Comparison of ENCODE assay signal across 19 cellular contexts in genomic region chr6:121480099-121480713, GRCh38. TPM values are rescaled to one million over a fixed set of nuclear protein-coding genes. Genes with fewer than 3 reads are reported as not detected.
DNase-seq lines count a peak whose midpoint lies in the region; ATAC-seq, FAIRE-seq and TF ChIP-seq lines count a peak whose summit lies in the region.
"Had no signal": no experiment of that assay in that cellular context is flagged by ENCODE, and none has a peak within 500 bp of the region (broad histone marks: within the 10 kb centered on the region; RNA-seq: fewer than 3 reads in every experiment).

No MANE protein-coding gene starts in this region.

- no peak overlapping the region for H3K4me3 Mint-ChIP-seq in natural killer cell treated with Interleukin-12 subunit alpha and Interleukin-12 subunit beta and Interleukin-15 and Interleukin-18, amount 100 ng/mL, for 72 hours
- H3K4me3 Mint-ChIP-seq: CD14-positive monocyte; CD4-positive, alpha-beta memory T cell; H9; IgD-negative memory B cell had no signal

- H3K79me2 ChIP-seq in HCT116 (ENCODE audit: insufficient read depth, low read length): no peaks in the 10 kb centered on the region
- no peaks in the 10 kb centered on the region for H3K79me2 ChIP-seq in trophoblast cell (ENCODE audit: control insufficient read depth, insufficient read depth, low read length, poor library complexity)

- H3K9me3 Mint-ChIP-seq in natural killer cell treated with Interleukin-12 subunit alpha and Interleukin-12 subunit beta and Interleukin-15 and Interleukin-18, amount 100 ng/mL, for 72 hours: no peaks in the 10 kb centered on the region
- H3K9me3 Mint-ChIP-seq: H9 had no signal

- no peak overlapping the region for H3K4ac ChIP-seq in trophoblast cell (ENCODE audit: low read depth, low read length)

- H3K9ac ChIP-seq in HCT116 (ENCODE audit: low read length) (peak overlapping the region; percentile 44), trophoblast cell (ENCODE audit: low read length) (no peak overlapping the region)
- H3K9ac ChIP-seq: BLaER1 had no signal

- no peak overlapping the region for H3K27ac Mint-ChIP-seq in natural killer cell treated with Interleukin-12 subunit alpha and Interleukin-12 subunit beta and Interleukin-15 and Interleukin-18, amount 100 ng/mL, for 72 hours
- H3K27ac Mint-ChIP-seq: CD14-positive monocyte; CD4-positive, alpha-beta memory T cell; IgD-negative memory B cell had no signal

- H3K4me2 ChIP-seq in A549: peak overlapping the region; percentile 72
- peak overlapping the region; percentile 85 for H3K4me2 ChIP-seq in HCT116 (ENCODE audit: low read length)
- no peak overlapping the region for H3K4me2 ChIP-seq in trophoblast cell (ENCODE audit: low read length)
- H3K4me2 ChIP-seq: BLaER1 had no signal

- H3K27me3 Mint-ChIP-seq in natural killer cell treated with Interleukin-12 subunit alpha and Interleukin-12 subunit beta and Interleukin-15 and Interleukin-18, amount 100 ng/mL, for 72 hours: no peaks in the 10 kb centered on the region
- H3K27me3 Mint-ChIP-seq: IgD-negative memory B cell had no signal

- H4K20me1 ChIP-seq in HCT116 (ENCODE audit: insufficient read depth): no peaks in the 10 kb centered on the region
- H4K20me1 ChIP-seq: BLaER1 had no signal

- H2AK5ac ChIP-seq in trophoblast cell (ENCODE audit: low read length): no peak overlapping the region

- ATAC-seq in A549 (peak; percentile 56 to 69; a peak in 4 of 6 replicates), HCT116 (peak; percentile 60), HG02642 (IDR thresholded peaks at IDR 0.05; ENCODE audit: poor library complexity, unreplicated experiment) (no peak)
- ATAC-seq in natural killer cell treated with Interleukin-12 subunit alpha and Interleukin-12 subunit beta and Interleukin-15 and Interleukin-18, amount 100 ng/mL, for 72 hours: no peak
- ATAC-seq: GM12878 had no signal

- H3K14ac ChIP-seq in trophoblast cell (ENCODE audit: low read length): no peak overlapping the region

- no peak overlapping the region for H4K91ac ChIP-seq in trophoblast cell (ENCODE audit: low read depth, low read length)

- no peak for FAIRE-seq in A549 (lab: Jason Lieb, UNC)
- FAIRE-seq: GM12878, H1, HTR-8/SVneo had no signal

- no peaks in the 10 kb centered on the region for H3K79me1 ChIP-seq in trophoblast cell (ENCODE audit: low read length)

- no peak overlapping the region for H3K23ac ChIP-seq in trophoblast cell (ENCODE audit: low read length)

- WGBS in A549 (ENCODE audit: missing lambda C conversion rate): 63% methylated on average over 18 of the region's 18 CpGs
- WGBS in trophoblast cell (ENCODE audit: extremely low coverage, insufficient coverage, insufficient read length): no CpG with 5 or more reads among the region's 18 CpGs

- CTCF ChIA-PET in A549 (lab: Yijun Ruan, JAX) (no interaction called here), HCT116 (lab: Charles Lee) (no interaction called here)

- H3K27ac ChIP-seq in A549 (peak overlapping the region; percentile 64 to 86), HCT116 (ENCODE audit: low read depth, low read length) (peak overlapping the region; percentile 75), SJSA1 (peak overlapping the region; percentile 81), trophoblast cell (ENCODE audit: low read depth, low read length) (no peak overlapping the region)
- H3K27ac ChIP-seq: 22Rv1, BLaER1 had no signal

- H3K9me2 ChIP-seq in HCT116 (ENCODE audit: insufficient read depth): no peaks in the 10 kb centered on the region

- POLR2A ChIA-PET in A549 (lab: Yijun Ruan, JAX): no interaction called here
- POLR2A ChIA-PET in HCT116 (lab: Charles Lee): no interaction called here

- no peak overlapping the region for H4K12ac ChIP-seq in trophoblast cell (ENCODE audit: low read depth, low read length)

- H3K36me3 Mint-ChIP-seq in natural killer cell treated with Interleukin-12 subunit alpha and Interleukin-12 subunit beta and Interleukin-15 and Interleukin-18, amount 100 ng/mL, for 72 hours: no peaks in the 10 kb centered on the region
- H3K36me3 Mint-ChIP-seq: CD14-positive monocyte; CD4-positive, alpha-beta memory T cell; IgD-negative memory B cell had no signal

- H3K4me1 ChIP-seq in A549: peaks cover 41% of the 10 kb centered on the region
- peaks cover 36 to 44% of the 10 kb centered on the region in 2 experiments for H3K4me1 ChIP-seq in HCT116 (ENCODE audit: control insufficient read depth in 1 of 2, insufficient read depth in 2 of 2, low read length in 2 of 2)
- H3K4me1 ChIP-seq in SJSA1 (replicated peaks): peaks cover 40% of the 10 kb centered on the region
- no peaks in the 10 kb centered on the region for H3K4me1 ChIP-seq in trophoblast cell (ENCODE audit: control insufficient read depth in 1 of 2, insufficient read depth in 2 of 2, low read length in 2 of 2)
- H3K4me1 ChIP-seq: BLaER1 had no signal

- no peak for TF ChIP-seq EP300 in A549 (IDR thresholded peaks at IDR 0.05)

- no peaks in the 10 kb centered on the region for H3K27me3 ChIP-seq in HCT116 (ENCODE audit: insufficient read depth, low read length)
- no peaks in the 10 kb centered on the region for H3K27me3 ChIP-seq in SJSA1 (replicated peaks)
- no peaks in the 10 kb centered on the region for H3K27me3 ChIP-seq in trophoblast cell (ENCODE audit: insufficient read depth, low read length)
- H3K27me3 ChIP-seq: BLaER1 had no signal

- intact Hi-C loops in HCT116 (cut with micrococcal nuclease): no loop called here

- H3K4me3 ChIP-seq in A549 (peak overlapping the region; percentile 34), HCT116 (replicated peaks in 1 of 2; ENCODE audit: low read depth in 1 of 2, low read length in 2 of 2) (peak overlapping the region; percentile 32 to 57), SJSA1 (no peak overlapping the region), trophoblast cell (ENCODE audit: low read depth, low read length) (no peak overlapping the region)
- H3K4me3 ChIP-seq: BLaER1, GM12878 had no signal

- TF ChIP-seq CTCF in A549 (IDR thresholded peaks at IDR 0.05): no peak
- no peak for TF ChIP-seq CTCF in HCT116 (IDR thresholded peaks at IDR 0.05 in 2 of 3, conservative IDR thresholded peaks at IDR 0.05 in 1 of 3; ENCODE audit: borderline replicate concordance in 1 of 3, insufficient read depth in 1 of 3, low read depth in 2 of 3, low read length in 2 of 3)
- no peak for TF ChIP-seq CTCF in GM20000 (IDR thresholded peaks at IDR 0.05; ENCODE audit: extremely low read depth, missing control alignments)

- no peak overlapping the region for H2BK5ac ChIP-seq in trophoblast cell (ENCODE audit: low read depth, low read length, poor library complexity)

- BruUV-seq in HCT116 (replicated peaks; lab: Mats Ljungman, UMichigan): no TSS peak

- H4K8ac ChIP-seq in trophoblast cell (ENCODE audit: low read depth, low read length): no peak overlapping the region

- no peak for TF ChIP-seq POLR2A in A549 (IDR thresholded peaks at IDR 0.05; ENCODE audit: low read length)
- TF ChIP-seq POLR2A in HCT116 (IDR thresholded peaks at IDR 0.05; ENCODE audit: borderline replicate concordance, extremely low read depth, insufficient read depth, insufficient read length): no peak

- no peak overlapping the region for H3K18ac ChIP-seq in trophoblast cell (ENCODE audit: low read length)

- TF ChIP-seq RAD21 in A549 (conservative IDR thresholded peaks at IDR 0.05 in 1 of 2, IDR thresholded peaks at IDR 0.05 in 1 of 2): no peak
- TF ChIP-seq RAD21 in HCT116 (IDR thresholded peaks at IDR 0.05; ENCODE audit: low read depth): no peak

- DNase-seq in A549 (ENCODE audit: low read depth in 1 of 2, low spot score in 1 of 2) (peak in 1 of 2 experiments; percentile 42), HCT116 (ENCODE audit: low read depth, low spot score) (peak; percentile 36), SJSA1 (ENCODE audit: low read depth in 1 of 2, low spot score in 2 of 2) (peak in 1 of 2 experiments; percentile 13), trophoblast cell (no peak), GM20000 (ENCODE audit: low spot score) (no peak)
- DNase-seq in natural killer cell treated with Interleukin-12 subunit alpha and Interleukin-12 subunit beta and Interleukin-15 and Interleukin-18, amount 100 ng/mL, for 72 hours (ENCODE audit: low spot score): no peak
- DNase-seq: CD4-positive, alpha-beta memory T cell; DMS153; DMS79; H9; KBM-7 had no signal

- H3K36me3 ChIP-seq in HCT116 (ENCODE audit: control insufficient read depth in 1 of 2, insufficient read depth in 2 of 2, low read length in 2 of 2): no peaks in the 10 kb centered on the region
- H3K36me3 ChIP-seq in SJSA1: no peaks in the 10 kb centered on the region
- H3K36me3 ChIP-seq in trophoblast cell (ENCODE audit: control insufficient read depth in 1 of 2, insufficient read depth in 2 of 2, low read length in 2 of 2): no peaks in the 10 kb centered on the region
- H3K36me3 ChIP-seq: BLaER1 had no signal

- peak overlapping the region; percentile 98 for H2AFZ ChIP-seq in HCT116 (ENCODE audit: low read depth, low read length, poor library complexity, severe bottlenecking)
- no peak overlapping the region for H2AFZ ChIP-seq in trophoblast cell (ENCODE audit: insufficient read depth, low read length, poor library complexity)

- H3K9me3 ChIP-seq in A549 (no peaks in the 10 kb centered on the region), HCT116 (ENCODE audit: control insufficient read depth in 1 of 2, insufficient read depth in 1 of 2, low read depth in 1 of 2, low read length in 2 of 2) (no peaks in the 10 kb centered on the region), SJSA1 (replicated peaks) (no peaks in the 10 kb centered on the region), trophoblast cell (ENCODE audit: insufficient read depth, low read depth, low read length) (no peaks in the 10 kb centered on the region)
- H3K9me3 ChIP-seq: BLaER1 had no signal

- RAD21 ChIA-PET in HCT116 (lab: Charles Lee; ENCODE audit: low non-redundant PET in 1 of 2, low total read pairs in 2 of 2, uncharacterized antibody in 2 of 2, unreplicated experiment in 2 of 2): no interaction called here

- peak overlapping the region; percentile 9 for H2BK12ac ChIP-seq in trophoblast cell (ENCODE audit: low read length)

- H2BK120ac ChIP-seq in trophoblast cell (ENCODE audit: insufficient read depth, low read length, poor library complexity): no peak overlapping the region

- H3K4me1 Mint-ChIP-seq in natural killer cell treated with Interleukin-12 subunit alpha and Interleukin-12 subunit beta and Interleukin-15 and Interleukin-18, amount 100 ng/mL, for 72 hours (ENCODE audit: low read depth in 2 of 2): no peaks in the 10 kb centered on the region
- H3K4me1 Mint-ChIP-seq: CD14-positive monocyte; CD4-positive, alpha-beta memory T cell; IgD-negative memory B cell had no signal

RNA-seq across cellular contexts. Expression of gene GJA1, which starts 44.8 kb away (rescaled TPM):
- 163 and 170 TPM in 2 replicates for polyA plus RNA-seq in A549 (2011; rRNA removed)
- 23.9 and 30.6 TPM in 2 replicates for polyA plus RNA-seq in A549 (2012; cell fraction: cytosol; rRNA removed)
- polyA plus RNA-seq in A549 (2012; cell fraction: nucleus; rRNA removed): 26.6 and 43.0 TPM in 2 replicates
- polyA plus RNA-seq in A549 (2017; fragmentation: RNase III; extraction: RNeasy Plus Mini Kit Qiagen cat#74134 plus additional on column Dnase treatment): 76.7 to 88.9 TPM (median 87.4 TPM) in 3 replicates
- 110 and 117 TPM in 2 replicates for polyA minus RNA-seq in A549 (2011; rRNA and poly(A)+ RNA removed)
- 1.1 TPM for total RNA-seq in HCT116 (2021; ENCODE audit: unreplicated experiment)
- not detected in 2 replicates for polyA plus RNA-seq in HCT116 (2012)
- 103 and 164 TPM in 2 replicates for total RNA-seq in SJSA1 (2014; rRNA removed; shearing (Covaris generic))
- polyA plus RNA-seq in trophoblast cell (2013): 194 and 202 TPM in 2 replicates
- total RNA-seq in natural killer cell treated with Interleukin-12 subunit alpha and Interleukin-12 subunit beta and Interleukin-15 and Interleukin-18, amount 100 ng/mL, for 72 hours: not detected
- total RNA-seq: CD4-positive, alpha-beta memory T cell had no signal
- polyA plus RNA-seq: CD14-positive monocyte; CD4-positive, alpha-beta memory T cell; IgD-negative memory B cell had no signal

Comparison
In these comparisons a context has a peak if more than half of its experiments do, and no peak if none do; other contexts are left out.
1. ATAC-seq: peak in A549 (2 of 2) and HCT116 (single experiment); none in natural killer cell treated with Interleukin-12 subunit alpha and Interleukin-12 subunit beta and Interleukin-15 and Interleukin-18, amount 100 ng/mL, for 72 hours (0 of 2) and HG02642 (single experiment).
2. H3K4me3 ChIP-seq: peak in A549 (single experiment) and HCT116 (2 of 2); none in SJSA1 (single experiment) and trophoblast cell (single experiment).
3. RNA of gene GJA1, which starts 44.8 kb away (total RNA-seq): 103 to 164 TPM in SJSA1; 1.1 TPM in HCT116 (single experiment) and not detected in natural killer cell treated with Interleukin-12 subunit alpha and Interleukin-12 subunit beta and Interleukin-15 and Interleukin-18, amount 100 ng/mL, for 72 hours; every median in the first group is over 10 times any median in the second.